ENCODE assay signal across 19 cellular contexts in the genomic region with DNA sequence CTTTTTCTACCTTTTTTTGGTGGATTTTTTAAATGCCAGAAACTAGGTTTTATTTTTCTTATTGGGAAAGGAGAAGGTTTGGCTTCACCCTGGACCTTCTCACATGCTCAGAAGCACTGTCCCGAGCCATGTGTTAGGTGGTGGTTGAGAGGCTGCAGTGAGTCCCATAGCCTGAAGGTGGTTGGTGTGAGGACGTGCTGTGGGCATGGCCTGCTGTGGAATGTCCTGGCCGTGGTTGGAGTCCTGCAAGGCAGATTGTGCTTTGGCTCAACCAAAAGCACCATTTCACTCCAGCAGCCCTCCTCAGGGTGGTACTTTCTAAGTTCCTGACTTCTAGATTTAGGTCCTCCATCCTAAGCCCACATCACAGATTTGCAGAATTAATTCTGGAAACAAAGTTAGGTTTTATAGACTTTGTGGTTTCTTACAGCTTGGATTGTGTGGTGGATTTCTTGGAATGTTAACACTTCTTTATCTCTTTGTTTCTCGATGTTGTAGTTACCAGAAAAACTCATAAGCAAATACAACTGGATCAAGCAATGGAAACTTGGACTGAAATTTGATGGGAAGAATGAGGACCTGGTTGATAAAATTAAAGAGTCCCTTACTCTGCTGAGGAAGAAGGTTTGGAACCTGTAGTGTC. TPM values are rescaled to one million over a fixed set of nuclear protein-coding genes. Genes with fewer than 3 reads are reported as not detected.
DNase-seq lines count a peak whose midpoint lies in the region; ATAC-seq, FAIRE-seq and TF ChIP-seq lines count a peak whose summit lies in the region.
"Had no signal": no experiment of that assay in that cellular context is flagged by ENCODE, and none has a peak within 500 bp of the region (broad histone marks: within the 10 kb centered on the region; RNA-seq: fewer than 3 reads in every experiment).

No MANE protein-coding gene starts in this region.

- H3K4ac ChIP-seq in mesenchymal stem cell (ENCODE audit: low read depth in 1 of 2, low read length in 2 of 2): no peak overlapping the region

- ATAC-seq in stimulated activated naive B cell treated with anti-CD40 and anti-IgM and Interleukin-4, amounts not matched to agents 10 μg/mL and 1 μg/mL and 100 μg/mL, for 72 hours (replicated peaks): no peak
- no peak for ATAC-seq in HG02623 (IDR thresholded peaks at IDR 0.05; ENCODE audit: unreplicated experiment)

- peak overlapping the region in 1 of 2 experiments; percentile 92 for H3K23ac ChIP-seq in mesenchymal stem cell (ENCODE audit: low read length in 2 of 2)

- H3K27me3 ChIP-seq in mesenchymal stem cell (ENCODE audit: control insufficient read depth in 1 of 2, insufficient read depth in 1 of 2, low read length in 2 of 2): no peaks in the 10 kb centered on the region
- H3K27me3 ChIP-seq: colonic mucosa, esophagus muscularis mucosa had no signal

- no peak overlapping the region for H3K4me3 Mint-ChIP-seq in HFFc6
- no peak overlapping the region for H3K4me3 Mint-ChIP-seq in stimulated activated naive B cell treated with anti-CD40 and anti-IgM and Interleukin-4, amounts not matched to agents 10 μg/mL and 1 μg/mL and 100 μg/mL, for 72 hours
- H3K4me3 Mint-ChIP-seq: activated CD4-positive, alpha-beta T cell treated with anti-CD3 and anti-CD28 coated beads, Interleukin-2, amount 10 ng/mL, durations not matched to agents 7 days and 5 days; activated naive CD8-positive, alpha-beta T cell treated with anti-CD3 and anti-CD28 coated beads for 36 hours; T-helper 2 cell treated with Interferon-gamma antibody and Interleukin-4, amounts not matched to agents 5 μg/mL and 100 μg/mL, for 36 hours had no signal

- peaks cover 16% of the 10 kb centered on the region for H3K4me1 Mint-ChIP-seq in HFFc6 (ENCODE audit: low read depth)
- peaks cover 7 to 9% of the 10 kb centered on the region in 2 donors for H3K4me1 Mint-ChIP-seq in stimulated activated naive B cell treated with anti-CD40 and anti-IgM and Interleukin-4, amounts not matched to agents 10 μg/mL and 1 μg/mL and 100 μg/mL, for 72 hours

- H3K27ac ChIP-seq in coronary artery: peak overlapping the region; percentile 11 to 35
- H3K27ac ChIP-seq in mesenchymal stem cell (ENCODE audit: low read length, poor library complexity, severe bottlenecking): no peak overlapping the region
- H3K27ac ChIP-seq: colonic mucosa, esophagus muscularis mucosa had no signal

- FAIRE-seq in RCC 7860 (lab: Jason Lieb, UNC): no peak

- no peak overlapping the region for H3K18ac ChIP-seq in mesenchymal stem cell (ENCODE audit: low read depth in 1 of 2, low read length in 2 of 2)

- H3K79me1 ChIP-seq in mesenchymal stem cell (replicated peaks; ENCODE audit: low read length, poor library complexity, severe bottlenecking): peaks cover 35% of the 10 kb centered on the region

- no peak overlapping the region for H2BK15ac ChIP-seq in mesenchymal stem cell (ENCODE audit: low read depth, poor library complexity, severe bottlenecking)

- H2AFZ ChIP-seq in mesenchymal stem cell (ENCODE audit: low read depth, low read length): no peak overlapping the region

- H3K36me3 Mint-ChIP-seq in HFFc6 (ENCODE audit: low read depth): peaks cover 33% of the 10 kb centered on the region
- H3K36me3 Mint-ChIP-seq in stimulated activated naive B cell treated with anti-CD40 and anti-IgM and Interleukin-4, amounts not matched to agents 10 μg/mL and 1 μg/mL and 100 μg/mL, for 72 hours: peaks cover 37 to 56% of the 10 kb centered on the region in 2 donors

- peaks cover 13% of the 10 kb centered on the region for H3K9me3 ChIP-seq in mesenchymal stem cell (ENCODE audit: control insufficient read depth, low read length)
- H3K9me3 ChIP-seq: colonic mucosa had no signal

- WGBS in mesenchymal stem cell: 100% methylated on average over 2 of the region's 4 CpGs

- H4K8ac ChIP-seq in mesenchymal stem cell (ENCODE audit: low read length): no peak overlapping the region

- H3K4me1 ChIP-seq in mesenchymal stem cell (ENCODE audit: control insufficient read depth, insufficient read depth, low read depth, low read length): peaks cover 4% of the 10 kb centered on the region
- H3K4me1 ChIP-seq: colonic mucosa had no signal

- H3K27ac Mint-ChIP-seq in HFFc6: peak overlapping the region; percentile 43; the same call in 1 of the 2 replicates
- no peak overlapping the region for H3K27ac Mint-ChIP-seq in stimulated activated naive B cell treated with anti-CD40 and anti-IgM and Interleukin-4, amounts not matched to agents 10 μg/mL and 1 μg/mL and 100 μg/mL, for 72 hours
- H3K27ac Mint-ChIP-seq: T-helper 2 cell treated with Interferon-gamma antibody and Interleukin-4, amounts not matched to agents 5 μg/mL and 100 μg/mL, for 36 hours had no signal

- H2BK12ac ChIP-seq in mesenchymal stem cell (ENCODE audit: low read length in 2 of 2): no peak overlapping the region

- no peaks in the 10 kb centered on the region for H3K27me3 Mint-ChIP-seq in HFFc6 (ENCODE audit: insufficient read depth)
- no peaks in the 10 kb centered on the region for H3K27me3 Mint-ChIP-seq in stimulated activated naive B cell treated with anti-CD40 and anti-IgM and Interleukin-4, amounts not matched to agents 10 μg/mL and 1 μg/mL and 100 μg/mL, for 72 hours
- H3K27me3 Mint-ChIP-seq: activated CD4-positive, alpha-beta T cell treated with anti-CD3 and anti-CD28 coated beads, Interleukin-2, amount 10 ng/mL, durations not matched to agents 7 days and 5 days; activated naive CD8-positive, alpha-beta T cell treated with anti-CD3 and anti-CD28 coated beads for 36 hours had no signal

- H2BK120ac ChIP-seq in mesenchymal stem cell (ENCODE audit: low read depth, low read length): no peak overlapping the region

- no peak overlapping the region for H3K14ac ChIP-seq in mesenchymal stem cell (ENCODE audit: low read length in 2 of 2)

- TF ChIP-seq CTCF in AG10803 (conservative IDR thresholded peaks at IDR 0.05; ENCODE audit: low read length) (peak; percentile 12; the same call in 1 of the 2 replicates), HFFc6 (IDR thresholded peaks at IDR 0.05) (peak; percentile 40), coronary artery (IDR thresholded peaks at IDR 0.05) (no peak)

- no peak overlapping the region for H2BK5ac ChIP-seq in mesenchymal stem cell (ENCODE audit: low read depth, low read length, poor library complexity, severe bottlenecking)

- H3K9me3 Mint-ChIP-seq in HFFc6: peaks cover 10% of the 10 kb centered on the region
- H3K9me3 Mint-ChIP-seq in stimulated activated naive B cell treated with anti-CD40 and anti-IgM and Interleukin-4, amounts not matched to agents 10 μg/mL and 1 μg/mL and 100 μg/mL, for 72 hours: peaks cover 0 to 2% of the 10 kb centered on the region in 2 donors

- H3K4me2 ChIP-seq in mesenchymal stem cell (ENCODE audit: low read length, poor library complexity, severe bottlenecking): no peak overlapping the region

- H2AK5ac ChIP-seq in mesenchymal stem cell (ENCODE audit: low read length, severe bottlenecking): no peak overlapping the region

- H3K4me3 ChIP-seq in AG10803 (ENCODE audit: low read length) (no peak overlapping the region), coronary artery (no peak overlapping the region), mesenchymal stem cell (ENCODE audit: insufficient read depth in 1 of 2, low read depth in 1 of 2, low read length in 2 of 2) (no peak overlapping the region)
- H3K4me3 ChIP-seq: colonic mucosa, esophagus muscularis mucosa had no signal

- DNase-seq in AG10803 (ENCODE audit: low read depth) (peak; percentile 39), HFFc6 (peak; percentile 39), coronary artery (ENCODE audit: low spot score) (no peak), mesenchymal stem cell (no peak), RCC 7860 (ENCODE audit: low spot score) (no peak)
- DNase-seq in stimulated activated naive B cell treated with anti-CD40 and anti-IgM and Interleukin-4, amounts not matched to agents 10 μg/mL and 1 μg/mL and 100 μg/mL, for 72 hours: no peak
- no peak for DNase-seq in stimulated activated CD4-positive, alpha-beta T cell treated with anti-CD3 and anti-CD28 coated beads, Interleukin-4, amount 100 ng/mL, for 1 hour
- DNase-seq: activated CD4-positive, alpha-beta T cell treated with anti-CD3 and anti-CD28 coated beads, Interleukin-2, amount 10 ng/mL, durations not matched to agents 7 days and 5 days; activated naive CD8-positive, alpha-beta T cell treated with anti-CD3 and anti-CD28 coated beads for 36 hours; colonic mucosa; DMS153; KG1; NCI-H146; NCI-H526 treated with DMSO at 0.1 percent for 48 hours; occipital lobe; stimulated activated CD4-positive, alpha-beta T cell treated with anti-CD3 and anti-CD28 coated beads, Interleukin-12 subunit alpha, Interleukin-12 subunit beta, amount 100 ng/mL, for 4 hours had no signal

- H3K9ac ChIP-seq in mesenchymal stem cell (ENCODE audit: low read length): peak overlapping the region; percentile 0

- H4K91ac ChIP-seq in mesenchymal stem cell (ENCODE audit: low read length): no peak overlapping the region

- H3K36me3 ChIP-seq in mesenchymal stem cell (ENCODE audit: control insufficient read depth in 1 of 2, insufficient read depth in 2 of 2, low read depth in 1 of 2, low read length in 2 of 2): peaks cover 21 to 84% of the 10 kb centered on the region in 2 experiments

RNA-seq across cellular contexts. Expression of a gene that starts 22.6 kb away (rescaled TPM):
- total RNA-seq in HFFc6 (2021; fragmentation: NEBNext Ultra II Directional; extraction: Animal tissue kit (Norgen Biotek cat#: 25700)): 10 to 100 TPM; 17.5 to 22.0 (median 21.3) TPM
- polyA plus RNA-seq in mesenchymal stem cell (2013, experiment 1 of 2): 6.4 TPM
- 6.7 TPM for polyA plus RNA-seq in mesenchymal stem cell (2013, experiment 2 of 2)

Comparison
In these comparisons a context has a peak if more than half of its experiments do, and no peak if none do; other contexts are left out.
1. DNase-seq: peak in AG10803 (single experiment) and HFFc6 (single experiment); none in coronary artery (single experiment), mesenchymal stem cell (single experiment), stimulated activated naive B cell treated with anti-CD40 and anti-IgM and Interleukin-4, amounts not matched to agents 10 μg/mL and 1 μg/mL and 100 μg/mL, for 72 hours (single experiment), RCC 7860 (single experiment) and stimulated activated CD4-positive, alpha-beta T cell treated with anti-CD3 and anti-CD28 coated beads, Interleukin-4, amount 100 ng/mL, for 1 hour (single experiment).